17 cellular contexts compared by ENCODE assay signal in genomic region chr22:23877566-23877965, GRCh38. TPM values are rescaled to one million over a fixed set of nuclear protein-coding genes. Genes with fewer than 3 reads are reported as not detected.
DNase-seq lines count a peak whose midpoint lies in the region; ATAC-seq and TF ChIP-seq lines count a peak whose summit lies in the region.
"Had no signal": no experiment of that assay in that cellular context is flagged by ENCODE, and none has a peak within 500 bp of the region (broad histone marks: within the 10 kb centered on the region; RNA-seq: fewer than 3 reads in every experiment).

No MANE protein-coding gene starts in this region.

- no peak overlapping the region for H3K4me2 ChIP-seq in osteoblast (ENCODE audit: insufficient read depth, low read length)
- H3K4me2 ChIP-seq: GM23338 had no signal

- no peak overlapping the region for H3K27ac ChIP-seq in right cardiac atrium (ENCODE audit: low read length)
- H3K27ac ChIP-seq in cingulate gyrus (ENCODE audit: low read depth, low read length): peak overlapping the region; percentile 47
- H3K27ac ChIP-seq in osteoblast (ENCODE audit: low read depth, low read length): no peak overlapping the region

- DNase-seq in right cardiac atrium: no peak
- DNase-seq in Right ventricle myocardium superior: no peak
- DNase-seq in osteoblast (ENCODE audit: insufficient read length, low spot score, missing footprints): peak; percentile 23
- no peak for DNase-seq in activated naive CD4-positive, alpha-beta T cell treated with anti-CD3 and anti-CD28 coated beads, Interleukin-2, amount 50 U/mL, for 16 hours
- DNase-seq in activated naive CD8-positive, alpha-beta T cell treated with anti-CD3 and anti-CD28 coated beads for 36 hours: no peak
- DNase-seq in NCI-H345 (lab: John Stamatoyannopoulos, UW): no peak
- DNase-seq: Calu3; CD4-positive, alpha-beta memory T cell; COR-L47; DMS53; DMS79 treated with DMSO at 0.1 percent for 48 hours; GF-D8; H9 had no signal

- H3K4me1 ChIP-seq in right cardiac atrium (ENCODE audit: control insufficient read depth, insufficient read depth, low read length) (no peaks in the 10 kb centered on the region), osteoblast (ENCODE audit: insufficient read depth, low read length) (no peaks in the 10 kb centered on the region)

- no peak overlapping the region for H3K4me3 Mint-ChIP-seq in activated naive CD8-positive, alpha-beta T cell treated with anti-CD3 and anti-CD28 coated beads for 36 hours
- H3K4me3 Mint-ChIP-seq: CD4-positive, alpha-beta memory T cell; GM23338; H9 had no signal

- intact Hi-C loops in right cardiac atrium (cut with DNase I): no loop called here
- intact Hi-C loops in Right ventricle myocardium superior (cut with DNase I): no loop called here

- no peak overlapping the region for H2AFZ ChIP-seq in osteoblast (ENCODE audit: low read length)
- H2AFZ ChIP-seq: GM23338 had no signal

- no peaks in the 10 kb centered on the region for H3K9me3 ChIP-seq in right cardiac atrium (ENCODE audit: control insufficient read depth, low read length)
- H3K9me3 ChIP-seq in osteoblast (ENCODE audit: low read depth, low read length): no peaks in the 10 kb centered on the region

- WGBS in right cardiac atrium: 94% methylated on average over 8 of the region's 8 CpGs

- no peaks in the 10 kb centered on the region for H3K27me3 Mint-ChIP-seq in activated naive CD8-positive, alpha-beta T cell treated with anti-CD3 and anti-CD28 coated beads for 36 hours
- H3K27me3 Mint-ChIP-seq: CD4-positive, alpha-beta memory T cell had no signal

- no peaks in the 10 kb centered on the region for H3K9me3 Mint-ChIP-seq in activated naive CD8-positive, alpha-beta T cell treated with anti-CD3 and anti-CD28 coated beads for 36 hours
- H3K9me3 Mint-ChIP-seq: CD4-positive, alpha-beta memory T cell; GM23338; H9 had no signal

- no peaks in the 10 kb centered on the region for H3K36me3 Mint-ChIP-seq in activated naive CD8-positive, alpha-beta T cell treated with anti-CD3 and anti-CD28 coated beads for 36 hours

- H3K27me3 ChIP-seq in right cardiac atrium (ENCODE audit: control insufficient read depth, insufficient read depth): no peaks in the 10 kb centered on the region
- no peaks in the 10 kb centered on the region for H3K27me3 ChIP-seq in osteoblast (ENCODE audit: insufficient read depth, low read length)

- no peaks in the 10 kb centered on the region for H3K4me1 Mint-ChIP-seq in activated naive CD8-positive, alpha-beta T cell treated with anti-CD3 and anti-CD28 coated beads for 36 hours
- H3K4me1 Mint-ChIP-seq: CD4-positive, alpha-beta memory T cell had no signal

- H3K36me3 ChIP-seq in osteoblast (ENCODE audit: insufficient read depth, low read length): peaks cover 9% of the 10 kb centered on the region

- no peak overlapping the region for H3K27ac Mint-ChIP-seq in activated naive CD8-positive, alpha-beta T cell treated with anti-CD3 and anti-CD28 coated beads for 36 hours
- H3K27ac Mint-ChIP-seq: CD4-positive, alpha-beta memory T cell; GM23338; H9 had no signal

- H3K4me3 ChIP-seq in right cardiac atrium (ENCODE audit: low read length): no peak overlapping the region
- H3K4me3 ChIP-seq in osteoblast (ENCODE audit: insufficient read depth, low read length): no peak overlapping the region
- H3K4me3 ChIP-seq: GM23338 had no signal

- no peaks in the 10 kb centered on the region for H4K20me1 ChIP-seq in osteoblast (ENCODE audit: insufficient read depth, low read length)

- no peak for TF ChIP-seq CTCF in osteoblast (IDR thresholded peaks at IDR 0.05; ENCODE audit: extremely low read depth, low read depth, low read length)

- no peaks in the 10 kb centered on the region for H3K79me2 ChIP-seq in osteoblast (ENCODE audit: insufficient read depth, low read length)

- ATAC-seq in right cardiac atrium: peak; percentile 13 to 22
- ATAC-seq in Right ventricle myocardium superior (ENCODE audit: poor library complexity): no peak
- ATAC-seq: GM23338, HCT116 had no signal

RNA-seq across cellular contexts. Expression of gene MIF, which starts 16.6 kb away (rescaled TPM):
- total RNA-seq in right cardiac atrium (100 to 1,000 TPM; 250 to 364 (median 272) TPM), Right ventricle myocardium superior (227 TPM), osteoblast (123 and 131 TPM in 2 replicates)
- 369 TPM for polyA plus RNA-seq in right cardiac atrium
- 1,000 to 10,000 TPM; 1,236 to 1,275 TPM for total RNA-seq in activated naive CD8-positive, alpha-beta T cell treated with anti-CD3 and anti-CD28 coated beads for 36 hours
- total RNA-seq: G401 had no signal

RNA-seq across cellular contexts. Expression of gene SLC2A11, which starts 19.9 kb away (rescaled TPM):
- total RNA-seq in right cardiac atrium (10 to 100 TPM; 12.0 to 27.2 (median 21.0) TPM), Right ventricle myocardium superior (19.8 TPM), osteoblast (14.1 and 20.9 TPM in 2 replicates)
- polyA plus RNA-seq in right cardiac atrium: 23.4 TPM
- total RNA-seq in activated naive CD8-positive, alpha-beta T cell treated with anti-CD3 and anti-CD28 coated beads for 36 hours: 1 to 10 TPM; 5.2 to 5.9 TPM
- total RNA-seq: G401 had no signal

RNA-seq across cellular contexts. Expression of gene DERL3, which starts 38.8 kb away (rescaled TPM):
- total RNA-seq in right cardiac atrium: 10 to 100 TPM in 2 of 4 donors, 1 to 10 TPM in 2; 6.1 to 11.6 (median 9.2) TPM
- polyA plus RNA-seq in right cardiac atrium: 5.0 TPM
- 2.8 TPM for total RNA-seq in Right ventricle myocardium superior
- 0.36 and 0.59 TPM in 2 replicates for total RNA-seq in osteoblast
- 1 to 10 TPM; 4.0 to 5.9 TPM for total RNA-seq in activated naive CD8-positive, alpha-beta T cell treated with anti-CD3 and anti-CD28 coated beads for 36 hours
- total RNA-seq: G401 had no signal
